8 cellular contexts compared by ENCODE assay signal in genomic region chr12:58346032-58346632, GRCh38.
DNase-seq lines count a peak whose midpoint lies in the region; ATAC-seq and TF ChIP-seq lines count a peak whose summit lies in the region.

No MANE protein-coding gene starts in this region.

- H2AFZ ChIP-seq in mammary epithelial cell (ENCODE audit: low read depth, low read length) = no peak overlapping the region

- H3K4me1 ChIP-seq in mammary epithelial cell (ENCODE audit: insufficient read depth, low read length) (no peaks in the 10 kb centered on the region), right lobe of liver (no peaks in the 10 kb centered on the region)

- H3K79me2 ChIP-seq in mammary epithelial cell (ENCODE audit: insufficient read depth, low read length) = no peaks in the 10 kb centered on the region

- CTCF ChIA-PET in mammary epithelial cell (lab: Charles Lee; ENCODE audit: low non-redundant PET) = no interaction called here

- ATAC-seq in GM18517 (IDR thresholded peaks at IDR 0.05; ENCODE audit: unreplicated experiment) (peak; percentile 81), HG03342 (IDR thresholded peaks at IDR 0.05; ENCODE audit: unreplicated experiment) (peak; percentile 65), right lobe of liver (peak; percentile 62 to 75 (median 71))

- H3K27me3 ChIP-seq in mammary epithelial cell (ENCODE audit: insufficient read depth, low read length) = no peaks in the 10 kb centered on the region
- H3K27me3 ChIP-seq in right lobe of liver = no peaks in the 10 kb centered on the region

- H3K4me3 ChIP-seq in mammary epithelial cell (replicated peaks in 1 of 3; ENCODE audit: insufficient read depth in 1 of 3, low read depth in 2 of 3, low read length in 3 of 3) = no peak overlapping the region
- H3K4me3 ChIP-seq in right lobe of liver = no peak overlapping the region

- BruUV-seq in mammary epithelial cell (replicated peaks; lab: Mats Ljungman, UMichigan) = no TSS peak

- WGBS in mammary epithelial cell (ENCODE audit: low coverage, missing lambda C conversion rate) = 47% methylated on average over 7 of the region's 7 CpGs
- WGBS in right lobe of liver (ENCODE audit: insufficient coverage, low coverage, low lambda C conversion rate, missing lambda C conversion rate) = 29% methylated on average over 7 of the region's 7 CpGs

- H3K4me2 ChIP-seq in mammary epithelial cell (ENCODE audit: insufficient read depth, low read depth, low read length) = no peak overlapping the region

- DNase-seq in AG09319 (ENCODE audit: extremely low read depth, low read depth) = no peak
- DNase-seq in NCI-H69 (lab: John Stamatoyannopoulos, UW) = peak; percentile 74
- peak; percentile 26 for DNase-seq in mammary epithelial cell
- DNase-seq in right lobe of liver = no peak
- no peak for DNase-seq in activated gamma-delta T cell (lab: John Stamatoyannopoulos, UW)
- DNase-seq in substantia nigra (lab: John Stamatoyannopoulos, UW) = no peak

- no peaks in the 10 kb centered on the region for H4K20me1 ChIP-seq in mammary epithelial cell (ENCODE audit: insufficient read depth, low read length)

- dilution Hi-C loops in mammary epithelial cell (cut with HindIII; ENCODE audit: low sequenced_read_pairs) = no loop called here

- H3K27ac ChIP-seq in mammary epithelial cell (ENCODE audit: insufficient read depth, low read depth, low read length) (no peak overlapping the region), right lobe of liver (no peak overlapping the region), substantia nigra (ENCODE audit: low read depth, low read length, poor library complexity, severe bottlenecking) (no peak overlapping the region)

- H3K36me3 ChIP-seq in mammary epithelial cell (ENCODE audit: insufficient read depth, low read length) = no peaks in the 10 kb centered on the region
- no peaks in the 10 kb centered on the region for H3K36me3 ChIP-seq in right lobe of liver

- intact Hi-C loops in mammary epithelial cell (cut with micrococcal nuclease) = loop anchor here (1.0 to 5.0 kb wide), 6 partner anchors 97 to 804 kb away; no protein-coding TSS in a partner anchor
- intact Hi-C loops in right lobe of liver (cut with DNase I) = no loop called here

- no peaks in the 10 kb centered on the region for H3K9me3 ChIP-seq in mammary epithelial cell (replicated peaks; ENCODE audit: insufficient read depth, low read length)
- no peaks in the 10 kb centered on the region for H3K9me3 ChIP-seq in right lobe of liver

- in situ Hi-C loops in mammary epithelial cell (cut with MboI; ENCODE audit: low sequenced_read_pairs in 2 of 2) = loop anchor here (10.0 to 25.0 kb wide), 4 partner anchors 99 to 741 kb away; no protein-coding TSS in a partner anchor

- H3K9ac ChIP-seq in mammary epithelial cell (ENCODE audit: insufficient read depth, low read length) = no peak overlapping the region

- TF ChIP-seq CTCF in AG09319 (IDR thresholded peaks at IDR 0.05; ENCODE audit: low read depth, low read length) (peak; percentile 70), mammary epithelial cell (conservative IDR thresholded peaks at IDR 0.05 in 1 of 2, IDR thresholded peaks at IDR 0.05 in 1 of 2; ENCODE audit: extremely low read depth in 1 of 2, insufficient read depth in 1 of 2, low read depth in 1 of 2, low read length in 2 of 2) (peak; percentile 73 to 77), right lobe of liver (IDR thresholded peaks at IDR 0.05) (peak; percentile 76 to 89 (median 82))

- TF ChIP-seq POLR2A in right lobe of liver (IDR thresholded peaks at IDR 0.05) = no peak

Comparison
In these comparisons a context has a peak if more than half of its experiments do, and no peak if none do; other contexts are left out.
1. DNase-seq: peak in NCI-H69 (single experiment) and mammary epithelial cell (single experiment); none in AG09319 (single experiment), right lobe of liver (0 of 3), activated gamma-delta T cell (single experiment) and substantia nigra (0 of 49).
2. Peak in every context shown above with its lines, with median percentiles within 50 percentile points of each other: CTCF ChIP-seq and ATAC-seq.